Comparison of ENCODE assay signal across 1 cellular context in the genomic region with DNA sequence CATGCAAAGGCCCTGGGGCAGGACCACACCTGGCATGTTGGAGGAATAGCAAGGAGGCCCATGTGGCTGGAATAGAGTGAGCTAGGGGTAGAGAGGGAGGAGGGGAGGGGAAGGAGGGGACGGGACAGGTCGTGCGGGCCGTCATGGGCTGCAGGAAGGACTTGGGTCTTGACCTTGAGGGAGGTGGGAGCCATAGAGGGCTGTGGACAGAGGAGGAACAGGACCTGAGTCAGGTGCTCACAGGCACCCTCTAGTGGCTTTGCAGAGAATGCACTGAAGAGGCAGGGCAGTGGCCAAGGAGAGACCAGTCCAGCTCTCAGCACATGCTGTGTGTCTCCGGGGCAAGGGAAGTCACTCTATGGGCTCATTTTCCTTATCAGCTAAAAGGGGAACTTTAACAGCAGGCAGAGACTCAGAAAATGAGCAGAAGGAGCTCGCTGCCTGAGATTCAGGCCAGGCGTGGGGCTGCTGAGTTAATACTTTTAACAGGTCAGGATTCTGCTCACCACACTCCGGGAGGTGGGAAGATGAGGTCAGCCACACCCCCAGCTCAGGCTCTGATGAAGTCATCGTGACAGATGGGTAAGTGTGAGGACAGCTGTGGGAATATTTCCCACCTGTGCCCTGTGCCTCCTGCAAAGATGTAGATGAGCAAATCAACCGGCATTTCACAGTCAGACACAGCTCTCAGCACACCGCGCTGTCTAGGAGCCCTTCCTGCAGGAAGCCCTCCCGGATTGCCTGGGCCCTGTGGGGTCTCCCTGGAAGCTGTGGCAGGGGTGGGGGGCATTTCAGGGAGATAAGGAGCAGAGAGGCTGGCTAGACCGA.
A peak's percentile ranks its signal among the peaks of the same experiment; 100 is the strongest.
TF ChIP-seq lines count a peak whose summit lies in the region.

No MANE protein-coding gene starts in this region.

TF ChIP-seq in HEK293, 187 proteins besides CTCF, POLR2A, EP300 and RAD21 (continued from another document and continues in another):
- TF ChIP-seq, protein P1, sequence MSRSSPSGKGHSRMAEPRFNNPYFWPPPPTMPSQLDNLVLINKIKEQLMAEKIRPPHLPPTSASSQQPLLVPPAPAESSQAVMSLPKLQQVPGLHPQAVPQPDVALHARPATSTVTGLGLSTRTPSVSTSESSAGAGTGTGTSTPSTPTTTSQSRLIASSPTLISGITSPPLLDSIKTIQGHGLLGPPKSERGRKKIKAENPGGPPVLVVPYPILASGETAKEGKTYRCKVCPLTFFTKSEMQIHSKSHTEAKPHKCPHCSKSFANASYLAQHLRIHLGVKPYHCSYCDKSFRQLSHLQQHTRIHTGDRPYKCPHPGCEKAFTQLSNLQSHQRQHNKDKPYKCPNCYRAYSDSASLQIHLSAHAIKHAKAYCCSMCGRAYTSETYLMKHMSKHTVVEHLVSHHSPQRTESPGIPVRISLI (tag by site-specific recombination; IDR thresholded peaks at IDR 0.05) = 0 out of 2 replicates have a peak, but pooled peaks have one; percentile 2
- no peak for TF ChIP-seq ZNF48 (tag by site-specific recombination; IDR thresholded peaks at IDR 0.05)
- no peak for TF ChIP-seq ZNF510 (tag by site-specific recombination; IDR thresholded peaks at IDR 0.05; ENCODE audit: insufficient replicate concordance)
- peak; percentile 46; the same call in 1 of the 2 replicates for TF ChIP-seq ZNF366 (tag by site-specific recombination; conservative IDR thresholded peaks at IDR 0.05)
- no peak for TF ChIP-seq ZNF23 (tag by site-specific recombination; IDR thresholded peaks at IDR 0.05; ENCODE audit: borderline replicate concordance)
- no peak for TF ChIP-seq ZNF596 (tag by site-specific recombination; IDR thresholded peaks at IDR 0.05)
- TF ChIP-seq, protein P2, sequence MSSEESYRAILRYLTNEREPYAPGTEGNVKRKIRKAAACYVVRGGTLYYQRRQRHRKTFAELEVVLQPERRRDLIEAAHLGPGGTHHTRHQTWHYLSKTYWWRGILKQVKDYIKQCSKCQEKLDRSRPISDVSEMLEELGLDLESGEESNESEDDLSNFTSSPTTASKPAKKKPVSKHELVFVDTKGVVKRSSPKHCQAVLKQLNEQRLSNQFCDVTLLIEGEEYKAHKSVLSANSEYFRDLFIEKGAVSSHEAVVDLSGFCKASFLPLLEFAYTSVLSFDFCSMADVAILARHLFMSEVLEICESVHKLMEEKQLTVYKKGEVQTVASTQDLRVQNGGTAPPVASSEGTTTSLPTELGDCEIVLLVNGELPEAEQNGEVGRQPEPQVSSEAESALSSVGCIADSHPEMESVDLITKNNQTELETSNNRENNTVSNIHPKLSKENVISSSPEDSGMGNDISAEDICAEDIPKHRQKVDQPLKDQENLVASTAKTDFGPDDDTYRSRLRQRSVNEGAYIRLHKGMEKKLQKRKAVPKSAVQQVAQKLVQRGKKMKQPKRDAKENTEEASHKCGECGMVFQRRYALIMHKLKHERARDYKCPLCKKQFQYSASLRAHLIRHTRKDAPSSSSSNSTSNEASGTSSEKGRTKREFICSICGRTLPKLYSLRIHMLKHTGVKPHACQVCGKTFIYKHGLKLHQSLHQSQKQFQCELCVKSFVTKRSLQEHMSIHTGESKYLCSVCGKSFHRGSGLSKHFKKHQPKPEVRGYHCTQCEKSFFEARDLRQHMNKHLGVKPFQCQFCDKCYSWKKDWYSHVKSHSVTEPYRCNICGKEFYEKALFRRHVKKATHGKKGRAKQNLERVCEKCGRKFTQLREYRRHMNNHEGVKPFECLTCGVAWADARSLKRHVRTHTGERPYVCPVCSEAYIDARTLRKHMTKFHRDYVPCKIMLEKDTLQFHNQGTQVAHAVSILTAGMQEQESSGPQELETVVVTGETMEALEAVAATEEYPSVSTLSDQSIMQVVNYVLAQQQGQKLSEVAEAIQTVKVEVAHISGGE (tag by site-specific recombination; conservative IDR thresholded peaks at IDR 0.05; ENCODE audit: low read depth) = no peak
- no peak for TF ChIP-seq ZNF311 (tag by site-specific recombination; IDR thresholded peaks at IDR 0.05; ENCODE audit: borderline replicate concordance)
- TF ChIP-seq, protein P3, sequence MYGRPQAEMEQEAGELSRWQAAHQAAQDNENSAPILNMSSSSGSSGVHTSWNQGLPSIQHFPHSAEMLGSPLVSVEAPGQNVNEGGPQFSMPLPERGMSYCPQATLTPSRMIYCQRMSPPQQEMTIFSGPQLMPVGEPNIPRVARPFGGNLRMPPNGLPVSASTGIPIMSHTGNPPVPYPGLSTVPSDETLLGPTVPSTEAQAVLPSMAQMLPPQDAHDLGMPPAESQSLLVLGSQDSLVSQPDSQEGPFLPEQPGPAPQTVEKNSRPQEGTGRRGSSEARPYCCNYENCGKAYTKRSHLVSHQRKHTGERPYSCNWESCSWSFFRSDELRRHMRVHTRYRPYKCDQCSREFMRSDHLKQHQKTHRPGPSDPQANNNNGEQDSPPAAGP (tag by site-specific recombination; IDR thresholded peaks at IDR 0.05) = 0 out of 2 replicates have a peak, but pooled peaks have one; percentile 40
- TF ChIP-seq KLF10 (tag by site-specific recombination; IDR thresholded peaks at IDR 0.05) = peak; percentile 84
- TF ChIP-seq ZNF354C (tag by site-specific recombination; IDR thresholded peaks at IDR 0.05; ENCODE audit: borderline replicate concordance, low read depth) = no peak
- TF ChIP-seq ZNF768 (tag by site-specific recombination; IDR thresholded peaks at IDR 0.05) = peak; percentile 93; the same call in 1 of the 2 replicates
- no peak for TF ChIP-seq ZNF837 (tag by site-specific recombination; IDR thresholded peaks at IDR 0.05)
- TF ChIP-seq, protein P4, sequence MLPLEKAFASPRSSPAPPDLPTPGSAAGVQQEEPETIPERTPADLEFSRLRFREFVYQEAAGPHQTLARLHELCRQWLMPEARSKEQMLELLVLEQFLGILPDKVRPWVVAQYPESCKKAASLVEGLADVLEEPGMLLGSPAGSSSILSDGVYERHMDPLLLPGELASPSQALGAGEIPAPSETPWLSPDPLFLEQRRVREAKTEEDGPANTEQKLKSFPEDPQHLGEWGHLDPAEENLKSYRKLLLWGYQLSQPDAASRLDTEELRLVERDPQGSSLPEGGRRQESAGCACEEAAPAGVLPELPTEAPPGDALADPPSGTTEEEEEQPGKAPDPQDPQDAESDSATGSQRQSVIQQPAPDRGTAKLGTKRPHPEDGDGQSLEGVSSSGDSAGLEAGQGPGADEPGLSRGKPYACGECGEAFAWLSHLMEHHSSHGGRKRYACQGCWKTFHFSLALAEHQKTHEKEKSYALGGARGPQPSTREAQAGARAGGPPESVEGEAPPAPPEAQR (tag by site-specific recombination; IDR thresholded peaks at IDR 0.05) = no peak
- peak; percentile 44; the same call in 1 of the 2 replicates for TF ChIP-seq KLF16 (tag by site-specific recombination; IDR thresholded peaks at IDR 0.05)
- no peak for TF ChIP-seq ZNF157 (tag by site-specific recombination; IDR thresholded peaks at IDR 0.05)
- TF ChIP-seq ZFP37 (tag by site-specific recombination; IDR thresholded peaks at IDR 0.05) = peak; percentile 72
- no peak for TF ChIP-seq ZFP41 (tag by site-specific recombination; IDR thresholded peaks at IDR 0.05; ENCODE audit: borderline replicate concordance)
- TF ChIP-seq ZNF529 (tag by site-specific recombination; IDR thresholded peaks at IDR 0.05; ENCODE audit: insufficient replicate concordance) = no peak
- peak; percentile 37; the same call in 1 of the 2 replicates for TF ChIP-seq ZFHX2 (tag by site-specific recombination; conservative IDR thresholded peaks at IDR 0.05)
- TF ChIP-seq, protein P5, sequence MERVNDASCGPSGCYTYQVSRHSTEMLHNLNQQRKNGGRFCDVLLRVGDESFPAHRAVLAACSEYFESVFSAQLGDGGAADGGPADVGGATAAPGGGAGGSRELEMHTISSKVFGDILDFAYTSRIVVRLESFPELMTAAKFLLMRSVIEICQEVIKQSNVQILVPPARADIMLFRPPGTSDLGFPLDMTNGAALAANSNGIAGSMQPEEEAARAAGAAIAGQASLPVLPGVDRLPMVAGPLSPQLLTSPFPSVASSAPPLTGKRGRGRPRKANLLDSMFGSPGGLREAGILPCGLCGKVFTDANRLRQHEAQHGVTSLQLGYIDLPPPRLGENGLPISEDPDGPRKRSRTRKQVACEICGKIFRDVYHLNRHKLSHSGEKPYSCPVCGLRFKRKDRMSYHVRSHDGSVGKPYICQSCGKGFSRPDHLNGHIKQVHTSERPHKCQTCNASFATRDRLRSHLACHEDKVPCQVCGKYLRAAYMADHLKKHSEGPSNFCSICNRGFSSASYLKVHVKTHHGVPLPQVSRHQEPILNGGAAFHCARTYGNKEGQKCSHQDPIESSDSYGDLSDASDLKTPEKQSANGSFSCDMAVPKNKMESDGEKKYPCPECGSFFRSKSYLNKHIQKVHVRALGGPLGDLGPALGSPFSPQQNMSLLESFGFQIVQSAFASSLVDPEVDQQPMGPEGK (tag by site-specific recombination; IDR thresholded peaks at IDR 0.05) = peak; percentile 80
- no peak for TF ChIP-seq ZNF701 (tag by site-specific recombination; IDR thresholded peaks at IDR 0.05)
- TF ChIP-seq ZNF561 (tag by site-specific recombination; IDR thresholded peaks at IDR 0.05; ENCODE audit: borderline replicate concordance) = no peak
- TF ChIP-seq, protein P6, sequence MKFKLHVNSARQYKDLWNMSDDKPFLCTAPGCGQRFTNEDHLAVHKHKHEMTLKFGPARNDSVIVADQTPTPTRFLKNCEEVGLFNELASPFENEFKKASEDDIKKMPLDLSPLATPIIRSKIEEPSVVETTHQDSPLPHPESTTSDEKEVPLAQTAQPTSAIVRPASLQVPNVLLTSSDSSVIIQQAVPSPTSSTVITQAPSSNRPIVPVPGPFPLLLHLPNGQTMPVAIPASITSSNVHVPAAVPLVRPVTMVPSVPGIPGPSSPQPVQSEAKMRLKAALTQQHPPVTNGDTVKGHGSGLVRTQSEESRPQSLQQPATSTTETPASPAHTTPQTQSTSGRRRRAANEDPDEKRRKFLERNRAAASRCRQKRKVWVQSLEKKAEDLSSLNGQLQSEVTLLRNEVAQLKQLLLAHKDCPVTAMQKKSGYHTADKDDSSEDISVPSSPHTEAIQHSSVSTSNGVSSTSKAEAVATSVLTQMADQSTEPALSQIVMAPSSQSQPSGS (tag by site-specific recombination; IDR thresholded peaks at IDR 0.05; ENCODE audit: low read depth) = peak; percentile 84
- TF ChIP-seq ZNF2 (tag by site-specific recombination; IDR thresholded peaks at IDR 0.05) = no peak
- TF ChIP-seq ZNF16 (tag by site-specific recombination; IDR thresholded peaks at IDR 0.05; ENCODE audit: low read depth) = peak; percentile 100
- no peak for TF ChIP-seq MZF1 (tag by site-specific recombination; IDR thresholded peaks at IDR 0.05; ENCODE audit: borderline replicate concordance)
- TF ChIP-seq GLIS2 (tag by site-specific recombination; IDR thresholded peaks at IDR 0.05) = peak; percentile 79
- TF ChIP-seq, protein P7, sequence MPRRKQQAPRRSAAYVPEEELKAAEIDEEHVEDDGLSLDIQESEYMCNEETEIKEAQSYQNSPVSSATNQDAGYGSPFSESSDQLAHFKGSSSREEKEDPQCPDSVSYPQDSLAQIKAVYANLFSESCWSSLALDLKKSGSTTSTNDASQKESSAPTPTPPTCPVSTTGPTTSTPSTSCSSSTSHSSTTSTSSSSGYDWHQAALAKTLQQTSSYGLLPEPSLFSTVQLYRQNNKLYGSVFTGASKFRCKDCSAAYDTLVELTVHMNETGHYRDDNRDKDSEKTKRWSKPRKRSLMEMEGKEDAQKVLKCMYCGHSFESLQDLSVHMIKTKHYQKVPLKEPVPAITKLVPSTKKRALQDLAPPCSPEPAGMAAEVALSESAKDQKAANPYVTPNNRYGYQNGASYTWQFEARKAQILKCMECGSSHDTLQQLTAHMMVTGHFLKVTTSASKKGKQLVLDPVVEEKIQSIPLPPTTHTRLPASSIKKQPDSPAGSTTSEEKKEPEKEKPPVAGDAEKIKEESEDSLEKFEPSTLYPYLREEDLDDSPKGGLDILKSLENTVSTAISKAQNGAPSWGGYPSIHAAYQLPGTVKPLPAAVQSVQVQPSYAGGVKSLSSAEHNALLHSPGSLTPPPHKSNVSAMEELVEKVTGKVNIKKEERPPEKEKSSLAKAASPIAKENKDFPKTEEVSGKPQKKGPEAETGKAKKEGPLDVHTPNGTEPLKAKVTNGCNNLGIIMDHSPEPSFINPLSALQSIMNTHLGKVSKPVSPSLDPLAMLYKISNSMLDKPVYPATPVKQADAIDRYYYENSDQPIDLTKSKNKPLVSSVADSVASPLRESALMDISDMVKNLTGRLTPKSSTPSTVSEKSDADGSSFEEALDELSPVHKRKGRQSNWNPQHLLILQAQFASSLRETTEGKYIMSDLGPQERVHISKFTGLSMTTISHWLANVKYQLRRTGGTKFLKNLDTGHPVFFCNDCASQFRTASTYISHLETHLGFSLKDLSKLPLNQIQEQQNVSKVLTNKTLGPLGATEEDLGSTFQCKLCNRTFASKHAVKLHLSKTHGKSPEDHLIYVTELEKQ (tag by site-specific recombination; IDR thresholded peaks at IDR 0.05; ENCODE audit: borderline replicate concordance) = peak; percentile 12; the same call in 1 of the 2 replicates
- TF ChIP-seq ZNF623 (tag by site-specific recombination; IDR thresholded peaks at IDR 0.05) = peak; percentile 100
- TF ChIP-seq BCL11B (tag by site-specific recombination; IDR thresholded peaks at IDR 0.05; ENCODE audit: low read depth) = no peak
- TF ChIP-seq, protein P8, sequence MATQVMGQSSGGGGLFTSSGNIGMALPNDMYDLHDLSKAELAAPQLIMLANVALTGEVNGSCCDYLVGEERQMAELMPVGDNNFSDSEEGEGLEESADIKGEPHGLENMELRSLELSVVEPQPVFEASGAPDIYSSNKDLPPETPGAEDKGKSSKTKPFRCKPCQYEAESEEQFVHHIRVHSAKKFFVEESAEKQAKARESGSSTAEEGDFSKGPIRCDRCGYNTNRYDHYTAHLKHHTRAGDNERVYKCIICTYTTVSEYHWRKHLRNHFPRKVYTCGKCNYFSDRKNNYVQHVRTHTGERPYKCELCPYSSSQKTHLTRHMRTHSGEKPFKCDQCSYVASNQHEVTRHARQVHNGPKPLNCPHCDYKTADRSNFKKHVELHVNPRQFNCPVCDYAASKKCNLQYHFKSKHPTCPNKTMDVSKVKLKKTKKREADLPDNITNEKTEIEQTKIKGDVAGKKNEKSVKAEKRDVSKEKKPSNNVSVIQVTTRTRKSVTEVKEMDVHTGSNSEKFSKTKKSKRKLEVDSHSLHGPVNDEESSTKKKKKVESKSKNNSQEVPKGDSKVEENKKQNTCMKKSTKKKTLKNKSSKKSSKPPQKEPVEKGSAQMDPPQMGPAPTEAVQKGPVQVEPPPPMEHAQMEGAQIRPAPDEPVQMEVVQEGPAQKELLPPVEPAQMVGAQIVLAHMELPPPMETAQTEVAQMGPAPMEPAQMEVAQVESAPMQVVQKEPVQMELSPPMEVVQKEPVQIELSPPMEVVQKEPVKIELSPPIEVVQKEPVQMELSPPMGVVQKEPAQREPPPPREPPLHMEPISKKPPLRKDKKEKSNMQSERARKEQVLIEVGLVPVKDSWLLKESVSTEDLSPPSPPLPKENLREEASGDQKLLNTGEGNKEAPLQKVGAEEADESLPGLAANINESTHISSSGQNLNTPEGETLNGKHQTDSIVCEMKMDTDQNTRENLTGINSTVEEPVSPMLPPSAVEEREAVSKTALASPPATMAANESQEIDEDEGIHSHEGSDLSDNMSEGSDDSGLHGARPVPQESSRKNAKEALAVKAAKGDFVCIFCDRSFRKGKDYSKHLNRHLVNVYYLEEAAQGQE (tag by site-specific recombination; IDR thresholded peaks at IDR 0.05) = peak; percentile 47; the same call in 1 of the 2 replicates
- no peak for TF ChIP-seq ZNF211 (tag by site-specific recombination; IDR thresholded peaks at IDR 0.05; ENCODE audit: low read depth)
- 0 out of 2 replicates have a peak, but pooled peaks have one; percentile 52 for TF ChIP-seq YY2 (tag by site-specific recombination; IDR thresholded peaks at IDR 0.05)
